ENCODE assay signal across 20 cellular contexts in the genomic region with DNA sequence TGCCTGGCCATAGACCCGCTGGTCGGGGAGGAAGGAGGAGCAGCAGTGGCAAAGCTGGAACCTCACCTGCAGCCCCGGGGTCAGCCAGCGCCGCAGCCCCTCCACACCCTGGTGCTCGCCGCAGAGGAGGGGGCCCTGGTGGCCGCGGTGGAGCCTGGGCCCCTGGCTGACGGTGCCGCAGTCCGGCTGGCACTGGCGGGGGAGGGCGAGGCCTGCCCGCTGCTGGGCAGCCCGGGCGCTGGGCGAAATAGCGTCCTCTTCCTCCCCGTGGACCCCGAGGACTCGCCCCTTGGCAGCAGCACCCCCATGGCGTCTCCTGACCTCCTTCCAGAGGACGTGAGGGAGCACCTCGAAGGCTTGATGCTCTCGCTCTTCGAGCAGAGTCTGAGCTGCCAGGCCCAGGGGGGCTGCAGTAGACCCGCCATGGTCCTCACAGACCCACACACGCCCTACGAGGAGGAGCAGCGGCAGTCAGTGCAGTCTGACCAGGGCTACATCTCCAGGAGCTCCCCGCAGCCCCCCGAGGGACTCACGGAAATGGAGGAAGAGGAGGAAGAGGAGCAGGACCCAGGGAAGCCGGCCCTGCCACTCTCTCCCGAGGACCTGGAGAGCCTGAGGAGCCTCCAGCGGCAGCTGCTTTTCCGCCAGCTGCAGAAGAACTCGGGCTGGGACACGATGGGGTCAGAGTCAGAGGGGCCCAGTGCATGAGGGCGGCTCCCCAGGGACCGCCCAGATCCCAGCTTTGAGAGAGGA. TPM values are rescaled to one million over a fixed set of nuclear protein-coding genes. Genes with fewer than 3 reads are reported as not detected.
"Had no signal": no experiment of that assay in that cellular context is flagged by ENCODE, and none has a peak within 500 bp of the region (broad histone marks: within the 10 kb centered on the region; RNA-seq: fewer than 3 reads in every experiment).

No MANE protein-coding gene starts in this region.

- H3K9me3 ChIP-seq: body of pancreas, gastrocnemius medialis, left ventricle myocardium inferior, ovary, right lobe of liver, thyroid gland had no signal

- H3K27me3 ChIP-seq: body of pancreas, gastrocnemius medialis, ovary, right lobe of liver, thyroid gland had no signal

- H3K4me3 ChIP-seq: body of pancreas, gastrocnemius medialis, left ventricle myocardium inferior, ovary, right lobe of liver, smooth muscle cell, thyroid gland had no signal

- DNase-seq: activated B cell treated with CpG ODN at 0.5 μM for 24 hours; activated CD4-positive, alpha-beta memory T cell treated with anti-CD3 and anti-CD28 coated beads, Interleukin-2, amount 10 ng/mL, durations not matched to agents 7 days and 5 days; activated CD4-positive, alpha-beta T cell treated with anti-CD3 and anti-CD28 coated beads for 48 hours; activated CD8-positive, alpha-beta memory T cell treated with anti-CD3 and anti-CD28 coated beads, Interleukin-2, amount 10 ng/mL, durations not matched to agents 7 days and 5 days; activated naive CD4-positive, alpha-beta T cell treated with Interleukin-2 at 50 U/mL for 16 hours; body of pancreas; caudate nucleus; gastrocnemius medialis; immature natural killer cell; kidney glomerular epithelial cell; left ventricle myocardium inferior; right lobe of liver; stimulated activated CD4-positive, alpha-beta T cell treated with anti-CD3 and anti-CD28 coated beads, Interleukin-4, amount 100 ng/mL, for 4 hours; stimulated activated naive B cell treated with anti-CD40 and anti-IgM and Interleukin-4, amounts not matched to agents 10 μg/mL and 1 μg/mL and 100 μg/mL, for 72 hours; SW 1271; thyroid gland had no signal

- H3K9me3 Mint-ChIP-seq: activated B cell treated with CpG ODN at 0.5 μM for 24 hours; activated CD4-positive, alpha-beta memory T cell treated with anti-CD3 and anti-CD28 coated beads, Interleukin-2, amount 10 ng/mL, durations not matched to agents 7 days and 5 days; immature natural killer cell; neural crest cell; stimulated activated naive B cell treated with anti-CD40 and anti-IgM and Interleukin-4, amounts not matched to agents 10 μg/mL and 1 μg/mL and 100 μg/mL, for 72 hours; T-helper 2 cell treated with Interferon-gamma antibody and Interleukin-4, amounts not matched to agents 5 μg/mL and 100 μg/mL, for 36 hours had no signal

- H3K4me1 ChIP-seq: body of pancreas, gastrocnemius medialis, left ventricle myocardium inferior, right lobe of liver had no signal

- H3K4me1 Mint-ChIP-seq: neural crest cell had no signal

- H3K27me3 Mint-ChIP-seq: activated B cell treated with CpG ODN at 0.5 μM for 24 hours; activated CD4-positive, alpha-beta memory T cell treated with anti-CD3 and anti-CD28 coated beads, Interleukin-2, amount 10 ng/mL, durations not matched to agents 7 days and 5 days; activated CD8-positive, alpha-beta memory T cell treated with anti-CD3 and anti-CD28 coated beads, Interleukin-2, amount 10 ng/mL, durations not matched to agents 7 days and 5 days; stimulated activated naive B cell treated with anti-CD40 and anti-IgM and Interleukin-4, amounts not matched to agents 10 μg/mL and 1 μg/mL and 100 μg/mL, for 72 hours had no signal

- ATAC-seq: activated CD8-positive, alpha-beta memory T cell treated with anti-CD3 and anti-CD28 coated beads, Interleukin-2, amount 10 ng/mL, durations not matched to agents 7 days and 5 days; body of pancreas; gastrocnemius medialis; stimulated activated naive B cell treated with anti-CD40 and anti-IgM and Interleukin-4, amounts not matched to agents 10 μg/mL and 1 μg/mL and 100 μg/mL, for 72 hours had no signal

- H3K27ac ChIP-seq: body of pancreas, gastrocnemius medialis, left ventricle myocardium inferior, ovary, right lobe of liver, thyroid gland had no signal

- H3K36me3 ChIP-seq: gastrocnemius medialis, ovary had no signal

- H3K4me3 Mint-ChIP-seq: activated B cell treated with CpG ODN at 0.5 μM for 24 hours; activated CD4-positive, alpha-beta memory T cell treated with anti-CD3 and anti-CD28 coated beads, Interleukin-2, amount 10 ng/mL, durations not matched to agents 7 days and 5 days; activated CD8-positive, alpha-beta memory T cell treated with anti-CD3 and anti-CD28 coated beads, Interleukin-2, amount 10 ng/mL, durations not matched to agents 7 days and 5 days; immature natural killer cell; neural crest cell; stimulated activated naive B cell treated with anti-CD40 and anti-IgM and Interleukin-4, amounts not matched to agents 10 μg/mL and 1 μg/mL and 100 μg/mL, for 72 hours; T-helper 2 cell treated with Interferon-gamma antibody and Interleukin-4, amounts not matched to agents 5 μg/mL and 100 μg/mL, for 36 hours had no signal

- H3K27ac Mint-ChIP-seq: activated B cell treated with CpG ODN at 0.5 μM for 24 hours; activated CD4-positive, alpha-beta memory T cell treated with anti-CD3 and anti-CD28 coated beads, Interleukin-2, amount 10 ng/mL, durations not matched to agents 7 days and 5 days; activated CD8-positive, alpha-beta memory T cell treated with anti-CD3 and anti-CD28 coated beads, Interleukin-2, amount 10 ng/mL, durations not matched to agents 7 days and 5 days; immature natural killer cell; stimulated activated naive B cell treated with anti-CD40 and anti-IgM and Interleukin-4, amounts not matched to agents 10 μg/mL and 1 μg/mL and 100 μg/mL, for 72 hours; T-helper 2 cell treated with Interferon-gamma antibody and Interleukin-4, amounts not matched to agents 5 μg/mL and 100 μg/mL, for 36 hours had no signal

RNA-seq across cellular contexts. Expression of gene TMEM121B, which starts 11.9 kb away (rescaled TPM):
- total RNA-seq: activated CD4-positive, alpha-beta memory T cell treated with anti-CD3 and anti-CD28 coated beads, Interleukin-2, amount 10 ng/mL, durations not matched to agents 7 days and 5 days; activated CD8-positive, alpha-beta memory T cell treated with anti-CD3 and anti-CD28 coated beads, Interleukin-2, amount 10 ng/mL, durations not matched to agents 7 days and 5 days had no signal
- polyA plus RNA-seq: immature natural killer cell had no signal
